ENCODE assay signal across 17 cellular contexts in genomic region chr2:138782378-138782777, GRCh38. TPM values are rescaled to one million over a fixed set of nuclear protein-coding genes. Genes with fewer than 3 reads are reported as not detected.
DNase-seq lines count a peak whose midpoint lies in the region; ATAC-seq, FAIRE-seq and TF ChIP-seq lines count a peak whose summit lies in the region.
"Had no signal": no experiment of that assay in that cellular context is flagged by ENCODE, and none has a peak within 500 bp of the region (broad histone marks: within the 10 kb centered on the region; RNA-seq: fewer than 3 reads in every experiment).

No MANE protein-coding gene starts in this region.

- no peaks in the 10 kb centered on the region for H3K4me1 ChIP-seq in BE2C

- H3K9me3 ChIP-seq in BE2C: no peaks in the 10 kb centered on the region

- H3K9me3 Mint-ChIP-seq in nephron (no peaks in the 10 kb centered on the region), nephron progenitor cell (no peaks in the 10 kb centered on the region)
- H3K9me3 Mint-ChIP-seq: GM23338 had no signal

- no peak overlapping the region for H3K4me3 ChIP-seq in BE2C (ENCODE audit: low read depth, low read length)

- TF ChIP-seq CTCF in nephron (IDR thresholded peaks at IDR 0.05; ENCODE audit: unreplicated experiment in 3 of 3) (no peak), BE2C (IDR thresholded peaks at IDR 0.05; ENCODE audit: low read depth, low read length) (no peak), nephron progenitor cell (IDR thresholded peaks at IDR 0.05) (no peak)

- H3K4me3 Mint-ChIP-seq in nephron: peak overlapping the region; percentile 39 to 73 (median 67)
- H3K4me3 Mint-ChIP-seq in nephron progenitor cell: no peak overlapping the region
- H3K4me3 Mint-ChIP-seq: CD4-positive, CD25-positive, alpha-beta regulatory T cell had no signal

- DNase-seq in GM18507 (ENCODE audit: extremely low spot score, insufficient read length, low read depth) (no peak), NCI-H1694 (lab: John Stamatoyannopoulos, UW) (peak; percentile 62), midbrain (lab: John Stamatoyannopoulos, UW) (no peak), COLO829 (ENCODE audit: low spot score) (no peak), BE2C (no peak), nephron progenitor cell (no peak)
- DNase-seq: AML-193; Calu3; CD4-positive, CD25-positive, alpha-beta regulatory T cell; KG1; NCI-H1092; NCI-H510A treated with DMSO at 0.1 percent for 48 hours; NK-92 treated with Interleukin-12 subunit alpha and Interleukin-12 subunit beta, amount 100 ng/mL, for 24 hours; T-helper 9 cell had no signal

- no peak overlapping the region for H3K27ac Mint-ChIP-seq in nephron
- H3K27ac Mint-ChIP-seq in nephron progenitor cell: no peak overlapping the region
- H3K27ac Mint-ChIP-seq: CD4-positive, CD25-positive, alpha-beta regulatory T cell; GM23338 had no signal

- H3K36me3 Mint-ChIP-seq in nephron (ENCODE audit: low read depth): no peaks in the 10 kb centered on the region
- H3K36me3 Mint-ChIP-seq in nephron progenitor cell (ENCODE audit: low read depth): no peaks in the 10 kb centered on the region

- H3K4me1 Mint-ChIP-seq in nephron (peaks cover 23% of the 10 kb centered on the region), nephron progenitor cell (peaks cover 22% of the 10 kb centered on the region)
- H3K4me1 Mint-ChIP-seq: CD4-positive, CD25-positive, alpha-beta regulatory T cell had no signal

- H3K27me3 Mint-ChIP-seq in nephron (ENCODE audit: low read depth): peaks cover 75% of the 10 kb centered on the region
- H3K27me3 Mint-ChIP-seq in nephron progenitor cell (ENCODE audit: low read depth, poor library complexity): peaks cover 68% of the 10 kb centered on the region

- H3K27me3 ChIP-seq in BE2C: peaks cover 40% of the 10 kb centered on the region

- peak; percentile 58 for ATAC-seq in HG02588 (IDR thresholded peaks at IDR 0.05; ENCODE audit: unreplicated experiment)
- ATAC-seq: GM23338 had no signal

- peak; percentile 33 for FAIRE-seq in GM18507 (lab: Jason Lieb, UNC)

- H3K36me3 ChIP-seq in BE2C: no peaks in the 10 kb centered on the region

RNA-seq across cellular contexts. Expression of gene NXPH2, which starts 2.2 kb away (rescaled TPM):
- not detected for polyA plus RNA-seq in BE2C (2012; ENCODE audit: insufficient read depth, insufficient read length, low read depth)
- polyA plus RNA-seq: CD4-positive, CD25-positive, alpha-beta regulatory T cell had no signal
